8 cellular contexts compared by ENCODE assay signal in genomic region chr16:3150346-3151218, GRCh38. TPM values are rescaled to one million over a fixed set of nuclear protein-coding genes. Genes with fewer than 3 reads are reported as not detected.
A peak's percentile ranks its signal among the peaks of the same experiment; 100 is the strongest.
DNase-seq lines count a peak whose midpoint lies in the region; ATAC-seq and TF ChIP-seq lines count a peak whose summit lies in the region.

No MANE protein-coding gene starts in this region.

- no peaks in the 10 kb centered on the region for H3K36me3 ChIP-seq in Caco-2 (ENCODE audit: control insufficient read depth, insufficient read depth, low read length)

- H3K4me1 ChIP-seq in Caco-2 = no peaks in the 10 kb centered on the region; the same call in 1 of the 2 replicates

- H3K27me3 ChIP-seq in Caco-2 (replicated peaks; ENCODE audit: control insufficient read depth, insufficient read depth, low read length) = no peaks in the 10 kb centered on the region

- intact Hi-C loops in Caco-2 (cut with micrococcal nuclease; ENCODE audit: unreplicated experiment) = loop anchor here (1.0 to 5.0 kb wide), 4 partner anchors 8 to 307 kb away; partner anchors contain the start of gene ZNF263

- H3K36me3 Mint-ChIP-seq in Caco-2 (ENCODE audit: insufficient read depth, unreplicated experiment) (peaks cover 30% of the 10 kb centered on the region), endothelial cell (ENCODE audit: low read depth, unreplicated experiment) (peaks cover 6% of the 10 kb centered on the region), mesothelial cell of epicardium (no peaks in the 10 kb centered on the region)

- H3K9me3 Mint-ChIP-seq in Caco-2 (ENCODE audit: unreplicated experiment) (no peaks in the 10 kb centered on the region), endothelial cell (ENCODE audit: unreplicated experiment) (no peaks in the 10 kb centered on the region), mesothelial cell of epicardium (no peaks in the 10 kb centered on the region)

- H3K4me3 Mint-ChIP-seq in Caco-2 (ENCODE audit: unreplicated experiment) (peak overlapping the region; percentile 95), endothelial cell (ENCODE audit: unreplicated experiment) (peak overlapping the region; percentile 90), mesothelial cell of epicardium (peak overlapping the region; percentile 88)

- TSS peak; percentile 97 for BruUV-seq in Caco-2 (replicated peaks; lab: Mats Ljungman, UMichigan)

- peaks cover 8% of the 10 kb centered on the region for H3K4me1 Mint-ChIP-seq in Caco-2 (ENCODE audit: low read depth, unreplicated experiment)
- H3K4me1 Mint-ChIP-seq in endothelial cell (ENCODE audit: unreplicated experiment) = peaks cover 11% of the 10 kb centered on the region
- H3K4me1 Mint-ChIP-seq in mesothelial cell of epicardium = peaks cover 21% of the 10 kb centered on the region

- CTCF ChIA-PET in Caco-2 (lab: Charles Lee) = interaction anchor here (0.6 to 2.7 kb wide), 15 partner anchors 8 to 381 kb away, joined by 3 to 22 read pairs (median 6); partner anchors contain the start of genes PKMYT1, ZNF174 and ZNF213

- H3K4me3 ChIP-seq in Caco-2 (ENCODE audit: low read depth, low read length) = peak overlapping the region; percentile 64

- POLR2A ChIA-PET in Caco-2 (lab: Charles Lee) = interaction anchor here (0.6 to 1.8 kb wide), 5 partner anchors 8 to 94 kb away, joined by 3 to 17 read pairs (median 4); partner anchors contain the start of gene ZNF213

- peak overlapping the region; percentile 93 for H3K27ac Mint-ChIP-seq in Caco-2 (ENCODE audit: unreplicated experiment)
- H3K27ac Mint-ChIP-seq in endothelial cell (ENCODE audit: unreplicated experiment) = peak overlapping the region; percentile 90
- peak overlapping the region; percentile 97 for H3K27ac Mint-ChIP-seq in mesothelial cell of epicardium

- peaks cover 5% of the 10 kb centered on the region for H3K27me3 Mint-ChIP-seq in Caco-2 (ENCODE audit: insufficient read depth, unreplicated experiment)
- H3K27me3 Mint-ChIP-seq in endothelial cell (ENCODE audit: unreplicated experiment) = peaks cover 25% of the 10 kb centered on the region
- peaks cover 27% of the 10 kb centered on the region for H3K27me3 Mint-ChIP-seq in mesothelial cell of epicardium (ENCODE audit: low read depth)

- DNase-seq in Caco-2 = peak; percentile 95 to 98
- DNase-seq in HUDEP-2 (lab: John Stamatoyannopoulos, UW; ENCODE audit: unreplicated experiment in 76 of 76) = peak; percentile 74 to 99 (median 96)
- DNase-seq in NOMO-1 treated with DMSO at 0.1 percent for 48 hours (lab: John Stamatoyannopoulos, UW; ENCODE audit: unreplicated experiment) = peak; percentile 91
- DNase-seq in activated CD8-positive, alpha-beta memory T cell treated with anti-CD3 and anti-CD28 coated beads, Interleukin-2, amount 50 U/mL, for 1 hour (ENCODE audit: extremely low read depth) = peak; percentile 86
- DNase-seq in endothelial cell (ENCODE audit: low spot score) = peak; percentile 99
- peak; percentile 97 to 100 for DNase-seq in mesothelial cell of epicardium (ENCODE audit: low spot score in 2 of 2, unreplicated experiment in 2 of 2)
- DNase-seq in stimulated activated CD8-positive, alpha-beta memory T cell treated with anti-CD3 and anti-CD28 coated beads, Interleukin-15, amount 100 ng/mL, for 4 hours (ENCODE audit: low read depth in 2 of 2) = peak; percentile 94 to 95

- TF ChIP-seq CTCF in Caco-2 (IDR thresholded peaks at IDR 0.05; ENCODE audit: insufficient read depth in 1 of 2, low read depth in 1 of 2, low read length in 1 of 2, severe bottlenecking in 1 of 2, unreplicated experiment in 1 of 2) = no peak
- no peak for TF ChIP-seq CTCF in endothelial cell (IDR thresholded peaks at IDR 0.05; ENCODE audit: unreplicated experiment)
- TF ChIP-seq CTCF in mesothelial cell of epicardium (IDR thresholded peaks at IDR 0.05; ENCODE audit: unreplicated experiment) = no peak

- ATAC-seq in GM21390 (IDR thresholded peaks at IDR 0.05; ENCODE audit: unreplicated experiment) = peak; percentile 69

- no peaks in the 10 kb centered on the region for H3K9me3 ChIP-seq in Caco-2

RNA-seq across cellular contexts. Expression of gene ZNF213, which starts 15.8 kb away (rescaled TPM):
- 5.3 and 5.5 TPM in 2 replicates for total RNA-seq in Caco-2 (2022)
- 10.1 TPM for total RNA-seq in endothelial cell (ENCODE audit: unreplicated experiment)
- 12.2 to 13.4 TPM (median 12.7 TPM) in 3 replicates for total RNA-seq in mesothelial cell of epicardium

RNA-seq across cellular contexts. Expression of gene OR1F1, which starts 37.4 kb away (rescaled TPM):
- total RNA-seq in Caco-2 (2022) (not detected in 2 replicates), endothelial cell (ENCODE audit: unreplicated experiment) (not detected), mesothelial cell of epicardium (not detected in 3 replicates)

RNA-seq across cellular contexts. Expression of gene ZNF205, which starts 38.2 kb away (rescaled TPM):
- total RNA-seq in Caco-2 (2022) = 10.3 and 13.5 TPM in 2 replicates
- total RNA-seq in endothelial cell (ENCODE audit: unreplicated experiment) = 22.8 TPM
- 15.4 to 16.7 TPM (median 16.0 TPM) in 3 replicates for total RNA-seq in mesothelial cell of epicardium

RNA-seq across cellular contexts. Expression of gene ZSCAN10, which starts 51.5 kb away (rescaled TPM):
- total RNA-seq in Caco-2 (2022) (not detected in 2 replicates), endothelial cell (ENCODE audit: unreplicated experiment) (50.7 TPM), mesothelial cell of epicardium (0.09 to 0.42 TPM in 2 of 3 replicates, not detected in the other)

Comparison
In these comparisons a context has a peak if more than half of its experiments do, and no peak if none do; other contexts are left out.
1. Peak in every context shown above with its lines: DNase-seq, ATAC-seq and H3K4me3 ChIP-seq.